Comparison of ENCODE assay signal across 1 cellular context in genomic region chr10:683448-684071, GRCh38.
TF ChIP-seq lines count a peak whose summit lies in the region.

No MANE protein-coding gene starts in this region.

TF ChIP-seq in SK-N-SH treated with all-trans-retinoic acid at 6 μM for 48 hours, 23 proteins besides CTCF, POLR2A, EP300 and RAD21 (continued from another document):
- TF ChIP-seq, protein P1, sequence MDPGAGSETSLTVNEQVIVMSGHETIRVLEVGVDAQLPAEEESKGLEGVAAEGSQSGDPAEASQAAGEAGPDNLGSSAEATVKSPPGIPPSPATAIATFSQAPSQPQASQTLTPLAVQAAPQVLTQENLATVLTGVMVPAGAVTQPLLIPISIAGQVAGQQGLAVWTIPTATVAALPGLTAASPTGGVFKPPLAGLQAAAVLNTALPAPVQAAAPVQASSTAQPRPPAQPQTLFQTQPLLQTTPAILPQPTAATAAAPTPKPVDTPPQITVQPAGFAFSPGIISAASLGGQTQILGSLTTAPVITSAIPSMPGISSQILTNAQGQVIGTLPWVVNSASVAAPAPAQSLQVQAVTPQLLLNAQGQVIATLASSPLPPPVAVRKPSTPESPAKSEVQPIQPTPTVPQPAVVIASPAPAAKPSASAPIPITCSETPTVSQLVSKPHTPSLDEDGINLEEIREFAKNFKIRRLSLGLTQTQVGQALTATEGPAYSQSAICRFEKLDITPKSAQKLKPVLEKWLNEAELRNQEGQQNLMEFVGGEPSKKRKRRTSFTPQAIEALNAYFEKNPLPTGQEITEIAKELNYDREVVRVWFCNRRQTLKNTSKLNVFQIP (CRISPR knock-in tag; IDR thresholded peaks at IDR 0.05; ENCODE audit: borderline replicate concordance, low read depth) = no peak
- no peak for TF ChIP-seq ISL1 (CRISPR knock-in tag; IDR thresholded peaks at IDR 0.05)
- no peak for TF ChIP-seq TOX (CRISPR knock-in tag; IDR thresholded peaks at IDR 0.05; ENCODE audit: borderline replicate concordance)
- TF ChIP-seq PPARA (CRISPR knock-in tag; IDR thresholded peaks at IDR 0.05; ENCODE audit: borderline replicate concordance) = no peak
- TF ChIP-seq ZNF565 (CRISPR knock-in tag; conservative IDR thresholded peaks at IDR 0.05; ENCODE audit: low read depth) = no peak
- no peak for TF ChIP-seq ARNTL (CRISPR knock-in tag; IDR thresholded peaks at IDR 0.05; ENCODE audit: borderline replicate concordance, low read depth)
- TF ChIP-seq, protein P2, sequence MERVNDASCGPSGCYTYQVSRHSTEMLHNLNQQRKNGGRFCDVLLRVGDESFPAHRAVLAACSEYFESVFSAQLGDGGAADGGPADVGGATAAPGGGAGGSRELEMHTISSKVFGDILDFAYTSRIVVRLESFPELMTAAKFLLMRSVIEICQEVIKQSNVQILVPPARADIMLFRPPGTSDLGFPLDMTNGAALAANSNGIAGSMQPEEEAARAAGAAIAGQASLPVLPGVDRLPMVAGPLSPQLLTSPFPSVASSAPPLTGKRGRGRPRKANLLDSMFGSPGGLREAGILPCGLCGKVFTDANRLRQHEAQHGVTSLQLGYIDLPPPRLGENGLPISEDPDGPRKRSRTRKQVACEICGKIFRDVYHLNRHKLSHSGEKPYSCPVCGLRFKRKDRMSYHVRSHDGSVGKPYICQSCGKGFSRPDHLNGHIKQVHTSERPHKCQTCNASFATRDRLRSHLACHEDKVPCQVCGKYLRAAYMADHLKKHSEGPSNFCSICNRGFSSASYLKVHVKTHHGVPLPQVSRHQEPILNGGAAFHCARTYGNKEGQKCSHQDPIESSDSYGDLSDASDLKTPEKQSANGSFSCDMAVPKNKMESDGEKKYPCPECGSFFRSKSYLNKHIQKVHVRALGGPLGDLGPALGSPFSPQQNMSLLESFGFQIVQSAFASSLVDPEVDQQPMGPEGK (CRISPR knock-in tag; IDR thresholded peaks at IDR 0.05; ENCODE audit: borderline replicate concordance) = no peak
- TF ChIP-seq RARB (CRISPR knock-in tag; IDR thresholded peaks at IDR 0.05) = no peak
